Comparison of ENCODE assay signal across 7 cellular contexts in the genomic region with DNA sequence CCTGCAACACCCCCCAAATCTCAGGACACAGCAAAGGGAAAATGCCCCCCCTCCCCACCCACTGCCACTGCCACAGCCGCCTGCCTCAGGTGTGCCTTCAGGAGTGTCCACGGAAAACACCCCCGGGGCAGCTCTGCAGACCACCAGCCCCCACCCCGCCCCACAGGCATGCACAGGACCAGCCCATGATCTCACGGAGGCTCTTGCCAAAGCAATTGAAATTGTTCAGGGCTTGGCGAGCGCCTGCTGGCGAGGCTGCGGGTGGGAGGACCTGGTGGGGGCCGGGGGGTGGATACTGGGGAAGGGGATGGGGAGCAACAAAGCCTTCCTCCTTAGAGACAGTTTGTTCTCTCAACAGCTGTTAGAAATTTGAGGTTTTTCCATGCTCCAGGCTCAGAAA.
"Had no signal": no experiment of that assay in that cellular context is flagged by ENCODE, and none has a peak within 500 bp of the region (broad histone marks: within the 10 kb centered on the region; RNA-seq: fewer than 3 reads in every experiment).

No MANE protein-coding gene starts in this region.

- H3K4me3 ChIP-seq: GM23338, HAP-1 had no signal

- H3K36me3 Mint-ChIP-seq: IgD-negative memory B cell had no signal

- H3K27me3 Mint-ChIP-seq: IgD-negative memory B cell had no signal

- DNase-seq: HFFc6 had no signal

- H3K9me3 ChIP-seq: HAP-1 had no signal

- H3K27ac Mint-ChIP-seq: GM23338, HFFc6 had no signal

- H3K9me3 Mint-ChIP-seq: GM23338, HFFc6 had no signal

- H3K4me1 ChIP-seq: HAP-1 had no signal

- H3K27ac ChIP-seq: HL-60 had no signal

- H3K36me3 ChIP-seq: HAP-1 had no signal

- H3K4me1 Mint-ChIP-seq: GM23338, IgD-negative memory B cell had no signal

- H3K4me3 Mint-ChIP-seq: GM23338, HFFc6, IgD-negative memory B cell had no signal

- ATAC-seq: GM23338, HCT116, HepG2 had no signal
